ENCODE assay signal across 17 cellular contexts in the genomic region with DNA sequence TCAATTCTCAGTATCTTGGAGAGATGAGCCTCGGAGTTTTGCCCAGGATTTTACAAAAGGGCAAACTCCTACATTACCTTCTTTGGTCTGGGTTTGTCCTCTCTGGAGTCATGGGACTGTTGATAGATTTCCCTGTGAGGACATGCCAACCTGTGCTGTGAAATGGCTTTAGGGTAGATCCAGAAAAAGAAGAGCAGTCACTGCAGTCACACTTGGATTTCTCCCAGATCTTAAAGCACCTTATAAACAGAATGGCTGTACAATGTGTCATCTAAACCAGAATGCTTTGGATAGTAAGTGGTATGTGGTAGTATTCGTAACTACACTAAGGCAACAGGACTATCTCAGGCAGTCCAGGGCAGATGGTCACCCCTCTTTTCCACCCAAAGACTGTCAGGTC. TPM values are rescaled to one million over a fixed set of nuclear protein-coding genes. Genes with fewer than 3 reads are reported as not detected.
DNase-seq lines count a peak whose midpoint lies in the region; ATAC-seq, FAIRE-seq and TF ChIP-seq lines count a peak whose summit lies in the region.
"Had no signal": no experiment of that assay in that cellular context is flagged by ENCODE, and none has a peak within 500 bp of the region (broad histone marks: within the 10 kb centered on the region; RNA-seq: fewer than 3 reads in every experiment).

No MANE protein-coding gene starts in this region.

- H3K27me3 ChIP-seq in uterus, result no peaks in the 10 kb centered on the region
- no peaks in the 10 kb centered on the region for H3K27me3 ChIP-seq in CD8-positive, alpha-beta memory T cell (ENCODE audit: insufficient read depth, low read length, poor library complexity, severe bottlenecking)
- H3K27me3 ChIP-seq: upper lobe of left lung had no signal

- no peak for DNase-seq in activated naive CD8-positive, alpha-beta T cell treated with anti-CD3 and anti-CD28 coated beads, Interleukin-2, amount 50 U/mL, for 24 hours
- DNase-seq in astrocyte of the hippocampus (ENCODE audit: low read depth, low spot score) (peak; percentile 46), mesothelial cell of epicardium (ENCODE audit: low spot score in 2 of 2, unreplicated experiment in 2 of 2) (no peak), uterus (peak in 1 of 2 donors; percentile 43), D721Med (ENCODE audit: insufficient read length, low spot score) (no peak), epidermal melanocyte (ENCODE audit: insufficient read length, low spot score) (no peak)
- no peak for DNase-seq in CD8-positive, alpha-beta memory T cell
- DNase-seq: 8988T; activated CD4-positive, alpha-beta memory T cell treated with anti-CD3 and anti-CD28 coated beads, Interleukin-2, amount 10 ng/mL, durations not matched to agents 7 days and 5 days; activated naive CD8-positive, alpha-beta T cell treated with anti-CD3 and anti-CD28 coated beads for 36 hours; activated T-cell treated with anti-CD3 and anti-CD28 coated beads, Interleukin-2, amount 50 U/mL, for 4 hours; DND-41; Karpas-422; NCI-H1436; NCI-H82 had no signal

- H3K9me3 Mint-ChIP-seq in activated naive CD8-positive, alpha-beta T cell (ENCODE audit: low read depth), result no peaks in the 10 kb centered on the region
- no peaks in the 10 kb centered on the region for H3K9me3 Mint-ChIP-seq in activated naive CD8-positive, alpha-beta T cell treated with anti-CD3 and anti-CD28 coated beads, Interleukin-2, amount 50 U/mL, for 24 hours
- H3K9me3 Mint-ChIP-seq in mesothelial cell of epicardium, result no peaks in the 10 kb centered on the region
- no peaks in the 10 kb centered on the region for H3K9me3 Mint-ChIP-seq in CD8-positive, alpha-beta memory T cell
- H3K9me3 Mint-ChIP-seq: activated CD4-positive, alpha-beta memory T cell treated with anti-CD3 and anti-CD28 coated beads, Interleukin-2, amount 10 ng/mL, durations not matched to agents 7 days and 5 days; activated naive CD8-positive, alpha-beta T cell treated with anti-CD3 and anti-CD28 coated beads for 36 hours; activated T-cell treated with anti-CD3 and anti-CD28 coated beads, Interleukin-2, amount 50 U/mL, for 4 hours had no signal

- POLR2A ChIA-PET in CD8-positive, alpha-beta memory T cell (lab: Charles Lee), result no interaction called here

- no peaks in the 10 kb centered on the region for H3K36me3 ChIP-seq in uterus
- H3K36me3 ChIP-seq in CD8-positive, alpha-beta memory T cell (ENCODE audit: insufficient read depth, low read length), result no peaks in the 10 kb centered on the region
- H3K36me3 ChIP-seq: upper lobe of left lung had no signal

- H3K9me3 ChIP-seq in uterus, result no peaks in the 10 kb centered on the region
- H3K9me3 ChIP-seq in CD8-positive, alpha-beta memory T cell (ENCODE audit: low read length), result no peaks in the 10 kb centered on the region
- H3K9me3 ChIP-seq: upper lobe of left lung had no signal

- H3K27me3 Mint-ChIP-seq in activated naive CD8-positive, alpha-beta T cell, result no peaks in the 10 kb centered on the region
- no peaks in the 10 kb centered on the region for H3K27me3 Mint-ChIP-seq in activated naive CD8-positive, alpha-beta T cell treated with anti-CD3 and anti-CD28 coated beads, Interleukin-2, amount 50 U/mL, for 24 hours
- H3K27me3 Mint-ChIP-seq in mesothelial cell of epicardium (ENCODE audit: low read depth), result no peaks in the 10 kb centered on the region
- H3K27me3 Mint-ChIP-seq in CD8-positive, alpha-beta memory T cell, result no peaks in the 10 kb centered on the region
- H3K27me3 Mint-ChIP-seq: activated CD4-positive, alpha-beta memory T cell treated with anti-CD3 and anti-CD28 coated beads, Interleukin-2, amount 10 ng/mL, durations not matched to agents 7 days and 5 days; activated naive CD8-positive, alpha-beta T cell treated with anti-CD3 and anti-CD28 coated beads for 36 hours had no signal

- H3K4me1 Mint-ChIP-seq in activated naive CD8-positive, alpha-beta T cell (ENCODE audit: low read depth), result peaks cover 39% of the 10 kb centered on the region
- peaks cover 28% of the 10 kb centered on the region for H3K4me1 Mint-ChIP-seq in activated naive CD8-positive, alpha-beta T cell treated with anti-CD3 and anti-CD28 coated beads, Interleukin-2, amount 50 U/mL, for 24 hours
- H3K4me1 Mint-ChIP-seq in mesothelial cell of epicardium, result peaks cover 62% of the 10 kb centered on the region
- peaks cover 31 to 47% (median 35%) of the 10 kb centered on the region in 3 donors for H3K4me1 Mint-ChIP-seq in CD8-positive, alpha-beta memory T cell

- H3K4me3 ChIP-seq in uterus, result no peak overlapping the region
- H3K4me3 ChIP-seq in CD8-positive, alpha-beta memory T cell (ENCODE audit: low read length), result no peak overlapping the region
- H3K4me3 ChIP-seq: upper lobe of left lung had no signal

- no peak for ATAC-seq in activated naive CD8-positive, alpha-beta T cell treated with anti-CD3 and anti-CD28 coated beads, Interleukin-2, amount 50 U/mL, for 24 hours
- ATAC-seq: activated T-cell treated with anti-CD3 and anti-CD28 coated beads, Interleukin-2, amount 50 U/mL, for 4 hours had no signal

- no peaks in the 10 kb centered on the region for H3K36me3 Mint-ChIP-seq in activated naive CD8-positive, alpha-beta T cell
- no peaks in the 10 kb centered on the region for H3K36me3 Mint-ChIP-seq in activated naive CD8-positive, alpha-beta T cell treated with anti-CD3 and anti-CD28 coated beads, Interleukin-2, amount 50 U/mL, for 24 hours (ENCODE audit: low read depth)
- no peaks in the 10 kb centered on the region for H3K36me3 Mint-ChIP-seq in mesothelial cell of epicardium
- peaks cover 0 to 4% (median 0%) of the 10 kb centered on the region in 3 donors for H3K36me3 Mint-ChIP-seq in CD8-positive, alpha-beta memory T cell

- H3K27ac ChIP-seq in uterus, result peak overlapping the region; percentile 97 to 99
- no peak overlapping the region for H3K27ac ChIP-seq in CD8-positive, alpha-beta memory T cell (ENCODE audit: low read depth, low read length)

- TF ChIP-seq POLR2A in uterus (IDR thresholded peaks at IDR 0.05), result no peak

- peaks cover 4 to 12% of the 10 kb centered on the region in 2 donors for H3K4me1 ChIP-seq in uterus
- peaks cover 25% of the 10 kb centered on the region for H3K4me1 ChIP-seq in CD8-positive, alpha-beta memory T cell (ENCODE audit: insufficient read depth, low read length)

- TF ChIP-seq CTCF in mesothelial cell of epicardium (IDR thresholded peaks at IDR 0.05; ENCODE audit: unreplicated experiment), result no peak
- TF ChIP-seq CTCF in uterus (IDR thresholded peaks at IDR 0.05), result no peak
- no peak for TF ChIP-seq CTCF in D721Med (IDR thresholded peaks at IDR 0.05; ENCODE audit: insufficient read depth, missing control alignments)

- intact Hi-C loops in uterus (cut with DNase I; ENCODE audit: low total_unique reads), result no loop called here

- no peak for FAIRE-seq in D721Med (lab: Jason Lieb, UNC)

- no peak overlapping the region for H3K4me3 Mint-ChIP-seq in activated naive CD8-positive, alpha-beta T cell
- no peak overlapping the region for H3K4me3 Mint-ChIP-seq in activated naive CD8-positive, alpha-beta T cell treated with anti-CD3 and anti-CD28 coated beads, Interleukin-2, amount 50 U/mL, for 24 hours
- H3K4me3 Mint-ChIP-seq in mesothelial cell of epicardium, result no peak overlapping the region
- peak overlapping the region in 3 of 7 donors; percentile 33 to 69 (median 50) for H3K4me3 Mint-ChIP-seq in CD8-positive, alpha-beta memory T cell
- H3K4me3 Mint-ChIP-seq: activated CD4-positive, alpha-beta memory T cell treated with anti-CD3 and anti-CD28 coated beads, Interleukin-2, amount 10 ng/mL, durations not matched to agents 7 days and 5 days; activated T-cell treated with anti-CD3 and anti-CD28 coated beads, Interleukin-2, amount 50 U/mL, for 4 hours had no signal

- peak overlapping the region; percentile 16 for H3K27ac Mint-ChIP-seq in activated naive CD8-positive, alpha-beta T cell
- no peak overlapping the region for H3K27ac Mint-ChIP-seq in activated naive CD8-positive, alpha-beta T cell treated with anti-CD3 and anti-CD28 coated beads, Interleukin-2, amount 50 U/mL, for 24 hours
- H3K27ac Mint-ChIP-seq in mesothelial cell of epicardium, result peak overlapping the region; percentile 77
- peak overlapping the region in 2 of 8 donors; percentile 6 to 10 for H3K27ac Mint-ChIP-seq in CD8-positive, alpha-beta memory T cell
- H3K27ac Mint-ChIP-seq: activated CD4-positive, alpha-beta memory T cell treated with anti-CD3 and anti-CD28 coated beads, Interleukin-2, amount 10 ng/mL, durations not matched to agents 7 days and 5 days; activated naive CD8-positive, alpha-beta T cell treated with anti-CD3 and anti-CD28 coated beads for 36 hours had no signal

- CTCF ChIA-PET in CD8-positive, alpha-beta memory T cell (lab: Charles Lee), result interaction anchor here (19.3 kb wide), 1 partner anchor 26 kb away, joined by 406 read pairs; no protein-coding TSS in a partner anchor

RNA-seq across cellular contexts. Expression of a gene that starts 1.9 kb away (rescaled TPM):
- total RNA-seq in mesothelial cell of epicardium, result 10.4 to 11.4 TPM (median 10.7 TPM) in 3 replicates
- total RNA-seq in uterus, result 1,000 to 10,000 TPM in 3 of 4 donors, 100 to 1,000 TPM in 1; 913 to 2,516 (median 1,349) TPM
- 10 to 100 TPM; 66.9 to 67.6 TPM for total RNA-seq in CD8-positive, alpha-beta memory T cell
- polyA plus RNA-seq in CD8-positive, alpha-beta memory T cell, result 65.0 TPM

RNA-seq across cellular contexts. Expression of a gene that starts 30.1 kb away (rescaled TPM):
- 88.8 to 95.9 TPM (median 95.4 TPM) in 3 replicates for total RNA-seq in mesothelial cell of epicardium
- 10 to 100 TPM; 25.1 to 86.1 (median 58.5) TPM for total RNA-seq in uterus
- total RNA-seq in CD8-positive, alpha-beta memory T cell, result under 1 TPM; 0.77 to 0.95 TPM
- polyA plus RNA-seq in CD8-positive, alpha-beta memory T cell, result 1.8 TPM

RNA-seq across cellular contexts. Expression of a gene that starts 39.8 kb away (rescaled TPM):
- 84.0 to 92.8 TPM (median 87.5 TPM) in 3 replicates for total RNA-seq in mesothelial cell of epicardium
- 10 to 100 TPM; 14.4 to 80.2 (median 43.7) TPM for total RNA-seq in uterus
- total RNA-seq in CD8-positive, alpha-beta memory T cell, result 10 to 100 TPM; 18.6 to 22.7 TPM
- 1.0 TPM for polyA plus RNA-seq in CD8-positive, alpha-beta memory T cell

Comparison
In these comparisons a context has a peak if more than half of its experiments do, and no peak if none do; other contexts are left out.
1. RNA of a gene that starts 1.9 kb away (total RNA-seq): 913 to 2,516 TPM in uterus; 66.9 to 67.6 TPM in CD8-positive, alpha-beta memory T cell and 10.4 to 11.4 TPM in mesothelial cell of epicardium; every median in the first group is over 10 times any median in the second.
2. RNA of a gene that starts 30.1 kb away (total RNA-seq): 88.8 to 95.9 TPM in mesothelial cell of epicardium and 25.1 to 86.1 TPM in uterus; 0.77 to 0.95 TPM in CD8-positive, alpha-beta memory T cell; every median in the first group is over 10 times any median in the second.